In genomic region chr2:21667638-21668037, GRCh38 we compare ENCODE assay signal across 1 cellular context.
TF ChIP-seq lines count a peak whose summit lies in the region.

No MANE protein-coding gene starts in this region.

TF ChIP-seq in H1, 55 proteins besides CTCF, POLR2A, EP300 and RAD21:
- TF ChIP-seq MAFK (IDR thresholded peaks at IDR 0.05; ENCODE audit: low read depth, low read length) (no peak), SRF (IDR thresholded peaks at IDR 0.05; ENCODE audit: low read depth, low read length) (no peak), CREB1 (IDR thresholded peaks at IDR 0.05) (no peak), SP1 (IDR thresholded peaks at IDR 0.05; ENCODE audit: low read depth, low read length) (no peak), SIN3A (conservative IDR thresholded peaks at IDR 0.05 in 1 of 2, IDR thresholded peaks at IDR 0.05 in 1 of 2; ENCODE audit: low read depth in 1 of 2, low read length in 2 of 2) (no peak)
- TF ChIP-seq, protein P1, sequence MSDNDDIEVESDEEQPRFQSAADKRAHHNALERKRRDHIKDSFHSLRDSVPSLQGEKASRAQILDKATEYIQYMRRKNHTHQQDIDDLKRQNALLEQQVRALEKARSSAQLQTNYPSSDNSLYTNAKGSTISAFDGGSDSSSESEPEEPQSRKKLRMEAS (IDR thresholded peaks at IDR 0.05) = no peak
